Comparison of ENCODE assay signal across 1 cellular context in the genomic region with DNA sequence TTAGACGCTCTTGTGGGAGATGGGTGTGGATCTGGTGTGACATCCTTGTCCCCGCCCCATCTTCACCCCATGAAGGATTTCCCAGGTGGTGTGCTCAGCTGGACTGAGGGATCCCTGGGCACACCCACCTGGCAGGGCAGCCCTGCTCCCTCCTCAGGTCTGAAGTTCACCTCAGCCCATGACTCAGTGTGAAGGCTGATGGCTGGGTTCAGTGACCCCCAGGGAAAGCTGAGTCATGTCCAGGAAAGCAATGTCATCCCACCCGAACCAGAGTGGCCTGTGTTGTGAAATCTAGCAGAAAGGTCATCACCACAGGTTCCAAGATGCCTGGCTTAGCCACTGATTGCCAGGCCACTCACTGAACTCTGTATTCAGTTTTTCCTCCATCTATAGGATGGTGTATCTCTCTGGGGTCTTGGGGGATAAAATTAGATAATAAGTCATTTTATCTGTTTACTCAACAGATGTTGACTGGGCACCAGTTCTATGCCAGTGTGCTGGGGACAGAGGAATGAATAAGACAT.
TF ChIP-seq lines count a peak whose summit lies in the region.

No MANE protein-coding gene starts in this region.

TF ChIP-seq in HepG2, 621 proteins besides CTCF, POLR2A, EP300 and RAD21 (continued from another document and continues in another):
- TF ChIP-seq EED (CRISPR knock-in tag; IDR thresholded peaks at IDR 0.05) (no peak), FOXO1 (CRISPR knock-in tag; IDR thresholded peaks at IDR 0.05) (peak; percentile 87), ZNF446 (CRISPR knock-in tag; IDR thresholded peaks at IDR 0.05) (no peak), ZBTB46 (CRISPR knock-in tag; IDR thresholded peaks at IDR 0.05; ENCODE audit: borderline replicate concordance) (no peak), HNRNPK (IDR thresholded peaks at IDR 0.05; ENCODE audit: low read depth, low read length, poor library complexity, severe bottlenecking) (no peak), ZNF878 (CRISPR knock-in tag; IDR thresholded peaks at IDR 0.05) (0 out of 2 replicates have a peak, but pooled peaks have one; percentile 32), ZNF234 (CRISPR knock-in tag; conservative IDR thresholded peaks at IDR 0.05) (no peak), ZNF124 (CRISPR knock-in tag; IDR thresholded peaks at IDR 0.05) (peak; percentile 75), ATF4 (CRISPR knock-in tag; IDR thresholded peaks at IDR 0.05) (peak in 1 of 2 experiments; percentile 82; a peak in 2 of 4 replicates), GLI4 (CRISPR knock-in tag; IDR thresholded peaks at IDR 0.05; ENCODE audit: borderline replicate concordance) (no peak), RFX5 (IDR thresholded peaks at IDR 0.05; ENCODE audit: low read depth, low read length) (peak; percentile 51; the same call in 1 of the 2 replicates), ZSCAN31 (CRISPR knock-in tag; IDR thresholded peaks at IDR 0.05; ENCODE audit: low read depth) (no peak), DDIT3 (CRISPR knock-in tag; IDR thresholded peaks at IDR 0.05) (0 out of 2 replicates have a peak, but pooled peaks have one; percentile 64), ZNF33A (CRISPR knock-in tag; IDR thresholded peaks at IDR 0.05; ENCODE audit: borderline replicate concordance) (no peak), SRF (IDR thresholded peaks at IDR 0.05; ENCODE audit: low read depth, low read length) (no peak), ZBTB3 (CRISPR knock-in tag; IDR thresholded peaks at IDR 0.05; ENCODE audit: borderline replicate concordance, low read depth) (no peak), ZNF660 (CRISPR knock-in tag; IDR thresholded peaks at IDR 0.05; ENCODE audit: borderline replicate concordance, low read depth) (no peak), RXRB (CRISPR knock-in tag; IDR thresholded peaks at IDR 0.05; ENCODE audit: borderline replicate concordance) (peak; percentile 100), PRDM4 (CRISPR knock-in tag; IDR thresholded peaks at IDR 0.05; ENCODE audit: borderline replicate concordance) (no peak), ZNF33B (CRISPR knock-in tag; IDR thresholded peaks at IDR 0.05) (no peak), FOXJ3 (CRISPR knock-in tag; IDR thresholded peaks at IDR 0.05; ENCODE audit: borderline replicate concordance) (peak; percentile 70; the same call in 1 of the 2 replicates), CENPBD1 (CRISPR knock-in tag; IDR thresholded peaks at IDR 0.05; ENCODE audit: borderline replicate concordance, low read depth) (no peak), NFE2L1 (CRISPR knock-in tag; IDR thresholded peaks at IDR 0.05; ENCODE audit: borderline replicate concordance) (peak; percentile 91; the same call in 1 of the 2 replicates), ATAD3A (CRISPR knock-in tag; IDR thresholded peaks at IDR 0.05) (no peak), TRAFD1 (CRISPR knock-in tag; IDR thresholded peaks at IDR 0.05; ENCODE audit: borderline replicate concordance) (no peak), FOXA3 (CRISPR knock-in tag; IDR thresholded peaks at IDR 0.05) (peak; percentile 94), ZNF709 (CRISPR knock-in tag; IDR thresholded peaks at IDR 0.05) (peak; percentile 54; the same call in 1 of the 2 replicates), THAP7 (CRISPR knock-in tag; IDR thresholded peaks at IDR 0.05) (no peak), ZNF790 (CRISPR knock-in tag; IDR thresholded peaks at IDR 0.05; ENCODE audit: borderline replicate concordance) (no peak), ZNF605 (CRISPR knock-in tag; IDR thresholded peaks at IDR 0.05) (0 out of 2 replicates have a peak, but pooled peaks have one; percentile 26), MATR3 (CRISPR knock-in tag; IDR thresholded peaks at IDR 0.05) (no peak), SETDB1 (CRISPR knock-in tag; IDR thresholded peaks at IDR 0.05; ENCODE audit: borderline replicate concordance) (no peak), ZNF850 (CRISPR knock-in tag; conservative IDR thresholded peaks at IDR 0.05) (no peak), ZNF564 (CRISPR knock-in tag; IDR thresholded peaks at IDR 0.05) (peak; percentile 33; the same call in 1 of the 2 replicates), HBP1 (CRISPR knock-in tag; IDR thresholded peaks at IDR 0.05; ENCODE audit: low read depth) (peak; percentile 82; the same call in 1 of the 2 replicates), ADNP (CRISPR knock-in tag; IDR thresholded peaks at IDR 0.05) (no peak), ZNF678 (CRISPR knock-in tag; IDR thresholded peaks at IDR 0.05) (no peak), E2F1 (CRISPR knock-in tag; IDR thresholded peaks at IDR 0.05) (no peak), ZNF768 (CRISPR knock-in tag; IDR thresholded peaks at IDR 0.05) (no peak), SMYD3 (CRISPR knock-in tag; IDR thresholded peaks at IDR 0.05) (no peak), ZNF614 (CRISPR knock-in tag; IDR thresholded peaks at IDR 0.05; ENCODE audit: borderline replicate concordance) (peak; percentile 88), ZKSCAN1 (IDR thresholded peaks at IDR 0.05; ENCODE audit: low read length) (no peak), TOE1 (CRISPR knock-in tag; IDR thresholded peaks at IDR 0.05) (no peak), JUN (CRISPR knock-in tag; IDR thresholded peaks at IDR 0.05) (peak; percentile 96), ZMYM2 (CRISPR knock-in tag; IDR thresholded peaks at IDR 0.05) (peak; percentile 81; the same call in 1 of the 2 replicates)
- TF ChIP-seq, protein P1, sequence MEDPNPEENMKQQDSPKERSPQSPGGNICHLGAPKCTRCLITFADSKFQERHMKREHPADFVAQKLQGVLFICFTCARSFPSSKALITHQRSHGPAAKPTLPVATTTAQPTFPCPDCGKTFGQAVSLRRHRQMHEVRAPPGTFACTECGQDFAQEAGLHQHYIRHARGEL (CRISPR knock-in tag; IDR thresholded peaks at IDR 0.05), result no peak
- TF ChIP-seq, protein P2, sequence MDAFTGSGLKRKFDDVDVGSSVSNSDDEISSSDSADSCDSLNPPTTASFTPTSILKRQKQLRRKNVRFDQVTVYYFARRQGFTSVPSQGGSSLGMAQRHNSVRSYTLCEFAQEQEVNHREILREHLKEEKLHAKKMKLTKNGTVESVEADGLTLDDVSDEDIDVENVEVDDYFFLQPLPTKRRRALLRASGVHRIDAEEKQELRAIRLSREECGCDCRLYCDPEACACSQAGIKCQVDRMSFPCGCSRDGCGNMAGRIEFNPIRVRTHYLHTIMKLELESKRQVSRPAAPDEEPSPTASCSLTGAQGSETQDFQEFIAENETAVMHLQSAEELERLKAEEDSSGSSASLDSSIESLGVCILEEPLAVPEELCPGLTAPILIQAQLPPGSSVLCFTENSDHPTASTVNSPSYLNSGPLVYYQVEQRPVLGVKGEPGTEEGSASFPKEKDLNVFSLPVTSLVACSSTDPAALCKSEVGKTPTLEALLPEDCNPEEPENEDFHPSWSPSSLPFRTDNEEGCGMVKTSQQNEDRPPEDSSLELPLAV (CRISPR knock-in tag; conservative IDR thresholded peaks at IDR 0.05; ENCODE audit: low read depth), result no peak
- TF ChIP-seq, protein P3, sequence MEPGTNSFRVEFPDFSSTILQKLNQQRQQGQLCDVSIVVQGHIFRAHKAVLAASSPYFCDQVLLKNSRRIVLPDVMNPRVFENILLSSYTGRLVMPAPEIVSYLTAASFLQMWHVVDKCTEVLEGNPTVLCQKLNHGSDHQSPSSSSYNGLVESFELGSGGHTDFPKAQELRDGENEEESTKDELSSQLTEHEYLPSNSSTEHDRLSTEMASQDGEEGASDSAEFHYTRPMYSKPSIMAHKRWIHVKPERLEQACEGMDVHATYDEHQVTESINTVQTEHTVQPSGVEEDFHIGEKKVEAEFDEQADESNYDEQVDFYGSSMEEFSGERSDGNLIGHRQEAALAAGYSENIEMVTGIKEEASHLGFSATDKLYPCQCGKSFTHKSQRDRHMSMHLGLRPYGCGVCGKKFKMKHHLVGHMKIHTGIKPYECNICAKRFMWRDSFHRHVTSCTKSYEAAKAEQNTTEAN (CRISPR knock-in tag; conservative IDR thresholded peaks at IDR 0.05), result no peak
- TF ChIP-seq, protein P4, sequence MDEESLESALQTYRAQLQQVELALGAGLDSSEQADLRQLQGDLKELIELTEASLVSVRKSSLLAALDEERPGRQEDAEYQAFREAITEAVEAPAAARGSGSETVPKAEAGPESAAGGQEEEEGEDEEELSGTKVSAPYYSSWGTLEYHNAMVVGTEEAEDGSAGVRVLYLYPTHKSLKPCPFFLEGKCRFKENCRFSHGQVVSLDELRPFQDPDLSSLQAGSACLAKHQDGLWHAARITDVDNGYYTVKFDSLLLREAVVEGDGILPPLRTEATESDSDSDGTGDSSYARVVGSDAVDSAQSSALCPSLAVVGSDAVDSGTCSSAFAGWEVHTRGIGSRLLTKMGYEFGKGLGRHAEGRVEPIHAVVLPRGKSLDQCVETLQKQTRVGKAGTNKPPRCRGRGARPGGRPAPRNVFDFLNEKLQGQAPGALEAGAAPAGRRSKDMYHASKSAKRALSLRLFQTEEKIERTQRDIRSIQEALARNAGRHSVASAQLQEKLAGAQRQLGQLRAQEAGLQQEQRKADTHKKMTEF (CRISPR knock-in tag; IDR thresholded peaks at IDR 0.05), result peak; percentile 96
